ENCODE assay signal across 15 cellular contexts in the genomic region with DNA sequence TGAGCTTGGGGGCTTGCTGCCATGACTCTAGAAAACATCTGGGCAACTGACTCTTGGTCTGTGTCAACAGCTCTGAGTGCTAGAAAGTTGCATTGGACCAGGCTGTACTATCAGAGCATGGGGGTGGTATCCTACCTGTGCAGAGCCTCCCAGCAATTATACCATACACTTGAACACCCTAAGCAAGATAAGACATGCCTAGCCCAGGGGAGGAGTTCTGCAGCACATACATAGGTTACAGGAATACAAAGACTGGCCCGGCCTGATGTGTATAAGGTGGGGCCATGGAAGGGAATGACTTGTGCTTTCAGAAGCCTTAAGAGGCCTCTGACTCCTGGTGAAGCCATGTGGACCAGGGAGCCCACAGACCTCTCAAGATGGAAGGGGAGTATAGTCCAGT.
"Had no signal": no experiment of that assay in that cellular context is flagged by ENCODE, and none has a peak within 500 bp of the region (broad histone marks: within the 10 kb centered on the region; RNA-seq: fewer than 3 reads in every experiment).

No MANE protein-coding gene starts in this region.

- H3K4me1 ChIP-seq: gastrocnemius medialis, thyroid gland, vagina had no signal

- ATAC-seq: gastrocnemius medialis; naive thymus-derived CD4-positive, alpha-beta T cell had no signal

- DNase-seq: activated CD4-positive, alpha-beta memory T cell treated with anti-CD3 and anti-CD28 coated beads for 36 hours; activated CD4-positive, alpha-beta T cell treated with anti-CD3 and anti-CD28 coated beads for 1 hour; activated gamma-delta T cell; activated T-cell treated with anti-CD3 and anti-CD28 coated beads, Interleukin-2, amount 50 U/mL, for 48 hours; amygdala; gastrocnemius medialis; heart right ventricle; islet precursor cell; left ventricle myocardium inferior; naive thymus-derived CD4-positive, alpha-beta T cell; T-helper 9 cell; thyroid gland had no signal

- H3K9me3 ChIP-seq: gastrocnemius medialis, heart right ventricle, left ventricle myocardium inferior, neutrophil, thyroid gland, vagina had no signal

- H3K4me3 ChIP-seq: gastrocnemius medialis, heart right ventricle, left ventricle myocardium inferior, skin epidermis, thyroid gland, vagina had no signal

- H3K36me3 ChIP-seq: gastrocnemius medialis, heart right ventricle, left ventricle myocardium inferior, neutrophil, thyroid gland, vagina had no signal

- H3K27me3 ChIP-seq: gastrocnemius medialis, heart right ventricle, neutrophil, thyroid gland, vagina had no signal

- H3K27ac ChIP-seq: gastrocnemius medialis, heart right ventricle, left ventricle myocardium inferior, neutrophil, thyroid gland, vagina had no signal
